In the genomic region with DNA sequence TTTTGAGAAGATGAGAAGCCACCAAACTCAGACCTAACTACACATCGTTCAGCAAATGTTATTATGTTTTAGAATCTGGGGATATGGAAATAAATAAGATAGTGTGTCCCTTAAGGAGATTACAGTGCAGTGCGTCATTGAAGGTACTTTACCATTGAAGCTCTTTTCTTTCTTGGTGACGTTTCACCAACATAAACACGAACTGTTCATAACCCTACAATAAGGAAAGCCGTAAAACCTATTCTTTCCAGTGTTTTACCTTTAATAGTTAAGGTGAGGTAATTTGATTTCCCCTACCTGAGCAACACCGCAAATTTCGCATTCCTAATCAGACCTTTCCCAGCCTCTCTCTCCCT, we compare ENCODE assay signal across 8 cellular contexts. TPM values are rescaled to one million over a fixed set of nuclear protein-coding genes. Genes with fewer than 3 reads are reported as not detected.
A peak's percentile ranks its signal among the peaks of the same experiment; 100 is the strongest.
DNase-seq lines count a peak whose midpoint lies in the region; ATAC-seq and TF ChIP-seq lines count a peak whose summit lies in the region.

No MANE protein-coding gene starts in this region.

- H3K27me3 ChIP-seq in BE2C (no peaks in the 10 kb centered on the region; the same call in 1 of the 2 replicates), H7 (ENCODE audit: control insufficient read depth, insufficient read depth, low read length) (no peaks in the 10 kb centered on the region), left lung (no peaks in the 10 kb centered on the region), upper lobe of left lung (no peaks in the 10 kb centered on the region)

- DNase-seq in BE2C, result no peak
- DNase-seq in H7, result no peak
- no peak for DNase-seq in activated T-helper 2 cell treated with anti-CD3 and anti-CD28 coated beads, Interferon-gamma antibody, Interleukin-2, Interleukin-4, amounts not matched to agents 10 μg/mL and 5 μg/mL and 100 μg/mL, durations not matched to agents 14 hours and 24 hours and 36 hours (ENCODE audit: low spot score)
- DNase-seq in left lung, result no peak
- no peak for DNase-seq in upper lobe of left lung
- no peak for DNase-seq in GM20000 (ENCODE audit: low spot score)

- H3K4me3 Mint-ChIP-seq in activated T-helper 2 cell treated with anti-CD3 and anti-CD28 coated beads, Interferon-gamma antibody, Interleukin-2, Interleukin-4, amounts not matched to agents 10 μg/mL and 5 μg/mL and 100 μg/mL, durations not matched to agents 14 hours and 24 hours and 36 hours (ENCODE audit: low read depth), result peak overlapping the region; percentile 98

- intact Hi-C loops in activated T-helper 2 cell treated with anti-CD3 and anti-CD28 coated beads, Interferon-gamma antibody, Interleukin-2, Interleukin-4, amounts not matched to agents 10 μg/mL and 5 μg/mL and 100 μg/mL, durations not matched to agents 14 hours and 24 hours and 36 hours (cut with micrococcal nuclease), result loop anchor here (1.0 kb wide), 1 partner anchor 125 kb away; no protein-coding TSS in a partner anchor
- intact Hi-C loops in left lung (cut with DNase I), result no loop called here

- peaks cover 16% of the 10 kb centered on the region for H3K27me3 Mint-ChIP-seq in activated T-helper 2 cell treated with anti-CD3 and anti-CD28 coated beads, Interferon-gamma antibody, Interleukin-2, Interleukin-4, amounts not matched to agents 10 μg/mL and 5 μg/mL and 100 μg/mL, durations not matched to agents 14 hours and 24 hours and 36 hours (ENCODE audit: low read depth)

- peaks cover 24% of the 10 kb centered on the region for H3K4me1 Mint-ChIP-seq in activated T-helper 2 cell treated with anti-CD3 and anti-CD28 coated beads, Interferon-gamma antibody, Interleukin-2, Interleukin-4, amounts not matched to agents 10 μg/mL and 5 μg/mL and 100 μg/mL, durations not matched to agents 14 hours and 24 hours and 36 hours (ENCODE audit: low read depth)

- peaks cover 22% of the 10 kb centered on the region for H3K36me3 Mint-ChIP-seq in activated T-helper 2 cell treated with anti-CD3 and anti-CD28 coated beads, Interferon-gamma antibody, Interleukin-2, Interleukin-4, amounts not matched to agents 10 μg/mL and 5 μg/mL and 100 μg/mL, durations not matched to agents 14 hours and 24 hours and 36 hours (ENCODE audit: low read depth)

- no peaks in the 10 kb centered on the region for H3K9me3 ChIP-seq in BE2C
- no peaks in the 10 kb centered on the region for H3K9me3 ChIP-seq in left lung
- H3K9me3 ChIP-seq in upper lobe of left lung, result no peaks in the 10 kb centered on the region

- no peak for TF ChIP-seq EP300 in upper lobe of left lung (IDR thresholded peaks at IDR 0.05)

- TF ChIP-seq CTCF in BE2C (IDR thresholded peaks at IDR 0.05; ENCODE audit: low read depth, low read length) (no peak), left lung (IDR thresholded peaks at IDR 0.05) (no peak), upper lobe of left lung (IDR thresholded peaks at IDR 0.05) (peak in 1 of 6 experiments; percentile 11), GM20000 (IDR thresholded peaks at IDR 0.05; ENCODE audit: extremely low read depth, missing control alignments) (no peak)

- H3K4me3 ChIP-seq in BE2C (ENCODE audit: low read depth, low read length), result peak overlapping the region; percentile 84
- H3K4me3 ChIP-seq in H7 (ENCODE audit: insufficient read depth, low read depth, low read length), result peak overlapping the region; percentile 64
- peak overlapping the region; percentile 80 to 81 for H3K4me3 ChIP-seq in left lung
- peak overlapping the region; percentile 49 to 78 (median 66) for H3K4me3 ChIP-seq in upper lobe of left lung

- H3K27ac ChIP-seq in left lung, result peak overlapping the region; percentile 85 to 90
- H3K27ac ChIP-seq in upper lobe of left lung, result peak overlapping the region; percentile 81 to 90 (median 88)

- no peak for TF ChIP-seq POLR2A in upper lobe of left lung (IDR thresholded peaks at IDR 0.05)

- H3K36me3 ChIP-seq in BE2C (no peaks in the 10 kb centered on the region; the same call in 1 of the 2 replicates), H7 (replicated peaks; ENCODE audit: control insufficient read depth, insufficient read depth, low read length) (peaks cover 1% of the 10 kb centered on the region), left lung (peaks cover 0 to 31% of the 10 kb centered on the region in 2 donors), upper lobe of left lung (peaks cover 4 to 35% (median 8%) of the 10 kb centered on the region in 4 donors)

- H3K27ac Mint-ChIP-seq in activated T-helper 2 cell treated with anti-CD3 and anti-CD28 coated beads, Interferon-gamma antibody, Interleukin-2, Interleukin-4, amounts not matched to agents 10 μg/mL and 5 μg/mL and 100 μg/mL, durations not matched to agents 14 hours and 24 hours and 36 hours, result peak overlapping the region; percentile 99

- ATAC-seq in left lung (peak; percentile 14), upper lobe of left lung (ENCODE audit: low FRiP score in 2 of 2) (no peak), HG02759 (IDR thresholded peaks at IDR 0.05; ENCODE audit: unreplicated experiment) (no peak), HG03196 (IDR thresholded peaks at IDR 0.05; ENCODE audit: unreplicated experiment) (no peak)

- H3K4me1 ChIP-seq in BE2C, result no peaks in the 10 kb centered on the region
- H3K4me1 ChIP-seq in left lung, result peaks cover 0 to 20% of the 10 kb centered on the region in 2 donors
- H3K4me1 ChIP-seq in upper lobe of left lung, result peaks cover 4 to 18% (median 11%) of the 10 kb centered on the region in 4 donors

- H3K9me3 Mint-ChIP-seq in activated T-helper 2 cell treated with anti-CD3 and anti-CD28 coated beads, Interferon-gamma antibody, Interleukin-2, Interleukin-4, amounts not matched to agents 10 μg/mL and 5 μg/mL and 100 μg/mL, durations not matched to agents 14 hours and 24 hours and 36 hours, result no peaks in the 10 kb centered on the region

- WGBS in upper lobe of left lung, 2 donors, result 18 to 20% methylated on average over 7 of the region's 7 CpGs

RNA-seq across cellular contexts. Expression of gene CCDC66, which starts 0.8 kb away (rescaled TPM):
- 11.6 TPM for polyA plus RNA-seq in BE2C (2012; ENCODE audit: insufficient read depth, insufficient read length, low read depth)
- 13.2 and 25.2 TPM in 2 replicates for total RNA-seq in H7 (2014; rRNA removed; shearing (Covaris generic))
- total RNA-seq in activated T-helper 2 cell treated with anti-CD3 and anti-CD28 coated beads, Interferon-gamma antibody, Interleukin-2, Interleukin-4, amounts not matched to agents 10 μg/mL and 5 μg/mL and 100 μg/mL, durations not matched to agents 14 hours and 24 hours and 36 hours, result 34.1 and 38.1 TPM in 2 replicates
- total RNA-seq in left lung, result 10 to 100 TPM; 19.4 to 24.3 TPM
- total RNA-seq in upper lobe of left lung, result 10 to 100 TPM; 19.8 to 78.2 (median 27.3) TPM
